In the genomic region with DNA sequence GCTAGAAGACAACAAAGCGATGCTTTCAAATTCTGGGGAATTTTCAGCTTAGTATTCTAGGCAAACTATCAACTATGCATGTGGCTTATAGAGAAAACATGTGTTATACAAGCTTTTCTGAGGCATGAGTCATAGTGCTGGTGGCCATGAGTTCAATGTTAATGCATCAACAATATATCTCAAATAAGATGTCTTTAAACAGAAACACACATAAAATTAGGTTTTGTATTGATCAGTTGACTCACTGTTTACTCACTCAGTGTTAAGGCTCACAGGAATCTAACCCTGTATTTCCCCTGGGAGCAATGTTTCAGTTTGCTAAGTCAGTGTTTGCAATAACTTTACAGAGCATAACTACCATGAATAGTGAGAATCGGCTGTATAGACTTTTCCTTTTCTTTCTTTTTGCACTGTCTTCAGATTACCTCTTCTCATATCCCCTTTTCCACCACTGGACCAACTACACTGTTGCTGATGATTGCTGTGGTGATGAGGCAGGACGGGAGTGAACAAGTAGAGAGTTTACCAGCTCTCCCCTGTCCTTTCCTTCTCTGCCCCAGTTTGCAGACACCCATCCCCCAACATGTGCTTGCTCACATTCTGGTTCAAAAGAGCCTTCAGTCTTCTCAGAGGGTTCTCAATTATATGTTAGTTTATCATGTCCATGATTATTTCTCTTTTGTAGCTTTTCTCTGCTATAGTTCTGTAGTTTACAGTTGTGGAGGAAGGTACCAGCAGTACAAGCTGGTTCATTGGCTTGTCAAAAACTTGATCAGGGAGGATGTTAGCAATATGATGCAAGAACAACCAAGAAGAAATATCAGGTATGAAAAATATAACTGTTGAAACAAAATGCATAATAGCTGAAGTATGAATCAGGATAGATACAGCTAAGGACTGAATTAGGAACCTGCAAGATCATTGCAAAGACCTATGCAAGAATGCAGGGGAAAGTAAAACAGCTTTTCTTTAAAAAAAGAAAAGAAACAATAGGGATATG, we compare ENCODE assay signal across 10 cellular contexts. TPM values are rescaled to one million over a fixed set of nuclear protein-coding genes. Genes with fewer than 3 reads are reported as not detected.
DNase-seq lines count a peak whose midpoint lies in the region; ATAC-seq, FAIRE-seq and TF ChIP-seq lines count a peak whose summit lies in the region.
"Had no signal": no experiment of that assay in that cellular context is flagged by ENCODE, and none has a peak within 500 bp of the region (broad histone marks: within the 10 kb centered on the region; RNA-seq: fewer than 3 reads in every experiment).

No MANE protein-coding gene starts in this region.

- TF ChIP-seq CTCF in A549 (IDR thresholded peaks at IDR 0.05), result no peak
- TF ChIP-seq CTCF in gastrocnemius medialis (IDR thresholded peaks at IDR 0.05 in 4 of 5, conservative IDR thresholded peaks at IDR 0.05 in 1 of 5), result no peak

- peak overlapping the region; percentile 13; the same call in 1 of the 3 replicates for H3K4me2 ChIP-seq in A549

- CTCF ChIA-PET in A549 (lab: Yijun Ruan, JAX), result no interaction called here

- H3K27ac ChIP-seq in A549, result no peak overlapping the region
- H3K27ac ChIP-seq in gastrocnemius medialis, result no peak overlapping the region

- TF ChIP-seq POLR2A in A549 (IDR thresholded peaks at IDR 0.05; ENCODE audit: low read length), result no peak
- no peak for TF ChIP-seq POLR2A in gastrocnemius medialis (IDR thresholded peaks at IDR 0.05)

- 7% methylated on average over 3 of the region's 3 CpGs for WGBS in A549 (ENCODE audit: missing lambda C conversion rate)

- ATAC-seq in A549, result no peak
- ATAC-seq in GM18909 (IDR thresholded peaks at IDR 0.05; ENCODE audit: poor library complexity, unreplicated experiment), result peak; percentile 50
- ATAC-seq in gastrocnemius medialis, result no peak
- no peak for ATAC-seq in HG02678 (IDR thresholded peaks at IDR 0.05; ENCODE audit: unreplicated experiment)

- in situ Hi-C loops in gastrocnemius medialis (cut with MboI; ENCODE audit: low sequenced_read_pairs in 4 of 4), result no loop called here

- H3K36me3 ChIP-seq in gastrocnemius medialis, result no peaks in the 10 kb centered on the region

- H3K4me3 ChIP-seq in A549 (no peak overlapping the region), gastrocnemius medialis (no peak overlapping the region)

- POLR2A ChIA-PET in A549 (lab: Yijun Ruan, JAX), result no interaction called here

- peaks cover 0 to 3% (median 0%) of the 10 kb centered on the region in 3 donors for H3K27me3 ChIP-seq in gastrocnemius medialis

- no peak for FAIRE-seq in A549 (lab: Jason Lieb, UNC)

- TF ChIP-seq EP300 in A549 (IDR thresholded peaks at IDR 0.05), result no peak

- H3K9me3 ChIP-seq in A549, result no peaks in the 10 kb centered on the region
- H3K9me3 ChIP-seq in gastrocnemius medialis, result no peaks in the 10 kb centered on the region

- H3K4me1 ChIP-seq in A549 (peaks cover 6% of the 10 kb centered on the region; the same call in 1 of the 3 replicates), gastrocnemius medialis (no peaks in the 10 kb centered on the region)

- DNase-seq in A549 (ENCODE audit: low read depth in 1 of 2, low spot score in 1 of 2) (no peak), RPMI7951 (ENCODE audit: low read depth) (peak; percentile 69), fibroblast of gingiva (ENCODE audit: low read depth) (peak; percentile 75), NCI-H187 (lab: John Stamatoyannopoulos, UW) (no peak), NCI-H524 treated with DMSO at 0.1 percent for 48 hours (lab: John Stamatoyannopoulos, UW) (no peak), gastrocnemius medialis (no peak)
- DNase-seq: stimulated activated CD4-positive, alpha-beta T cell treated with anti-CD3 and anti-CD28 coated beads, Interleukin-2, amount 100 ng/mL, for 48 hours; T-helper 9 cell had no signal

- no peak for TF ChIP-seq RAD21 in A549 (conservative IDR thresholded peaks at IDR 0.05 in 1 of 2, IDR thresholded peaks at IDR 0.05 in 1 of 2)

- intact Hi-C loops in gastrocnemius medialis (cut with DNase I; ENCODE audit: low total_unique reads), result no loop called here

TF ChIP-seq in A549, 52 proteins besides CTCF, POLR2A, EP300 and RAD21:
- TF ChIP-seq RCOR1 (IDR thresholded peaks at IDR 0.05; ENCODE audit: low read depth, low read length) (no peak), CBX2 (IDR thresholded peaks at IDR 0.05; ENCODE audit: borderline replicate concordance, low read depth) (no peak), PHF8 (IDR thresholded peaks at IDR 0.05; ENCODE audit: borderline replicate concordance, low read depth) (no peak)
- TF ChIP-seq, protein P1, sequence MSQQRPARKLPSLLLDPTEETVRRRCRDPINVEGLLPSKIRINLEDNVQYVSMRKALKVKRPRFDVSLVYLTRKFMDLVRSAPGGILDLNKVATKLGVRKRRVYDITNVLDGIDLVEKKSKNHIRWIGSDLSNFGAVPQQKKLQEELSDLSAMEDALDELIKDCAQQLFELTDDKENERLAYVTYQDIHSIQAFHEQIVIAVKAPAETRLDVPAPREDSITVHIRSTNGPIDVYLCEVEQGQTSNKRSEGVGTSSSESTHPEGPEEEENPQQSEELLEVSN (IDR thresholded peaks at IDR 0.05; ENCODE audit: borderline replicate concordance, low read depth), result no peak

RNA-seq across cellular contexts. Expression of a gene that starts 23.9 kb away (rescaled TPM):
- polyA plus RNA-seq in A549 (2011; rRNA removed), result not detected in 2 replicates
- polyA plus RNA-seq in A549 (2012; cell fraction: cytosol; rRNA removed), result not detected in 2 replicates
- not detected in 2 replicates for polyA plus RNA-seq in A549 (2012; cell fraction: nucleus; rRNA removed)
- not detected in 3 replicates for polyA plus RNA-seq in A549 (2017; fragmentation: RNase III; extraction: RNeasy Plus Mini Kit Qiagen cat#74134 plus additional on column Dnase treatment)
- not detected in 2 replicates for polyA minus RNA-seq in A549 (2011; rRNA and poly(A)+ RNA removed)
- not detected in 2 replicates for total RNA-seq in RPMI7951 (2014; rRNA removed; shearing (Covaris generic))
- total RNA-seq in gastrocnemius medialis, result under 1 TPM in 1 of 4 donors, not detected in 3; 0.16 TPM

Comparison
In these comparisons a context has a peak if more than half of its experiments do, and no peak if none do; other contexts are left out.
1. DNase-seq: peak in RPMI7951 (single experiment) and fibroblast of gingiva (single experiment); none in A549 (0 of 2), NCI-H187 (0 of 2), NCI-H524 treated with DMSO at 0.1 percent for 48 hours (single experiment) and gastrocnemius medialis (0 of 2).